13 cellular contexts compared by ENCODE assay signal in the genomic region with DNA sequence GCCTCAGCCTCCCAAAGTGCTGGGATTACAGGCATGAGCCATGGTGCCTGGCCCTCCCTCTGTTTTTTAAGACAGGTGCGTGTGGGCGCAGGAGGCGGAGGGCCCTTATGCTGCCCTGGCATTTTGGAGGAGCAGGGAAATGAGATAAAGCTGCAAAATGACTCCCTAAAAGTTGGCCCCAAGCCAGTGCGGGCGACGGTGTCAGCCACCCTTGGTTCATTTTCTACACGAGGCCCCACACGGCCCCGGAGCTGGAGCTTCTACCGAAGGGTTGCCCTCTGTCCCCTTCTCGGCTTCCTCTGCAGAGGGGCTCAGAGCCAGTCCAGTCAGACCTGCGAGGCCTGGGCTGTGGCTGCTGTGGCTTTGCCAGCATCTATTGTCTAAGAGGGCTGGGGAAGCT.
DNase-seq lines count a peak whose midpoint lies in the region; ATAC-seq and TF ChIP-seq lines count a peak whose summit lies in the region.
"Had no signal": no experiment of that assay in that cellular context is flagged by ENCODE, and none has a peak within 500 bp of the region (broad histone marks: within the 10 kb centered on the region; RNA-seq: fewer than 3 reads in every experiment).

No MANE protein-coding gene starts in this region.

- H3K27ac ChIP-seq in right atrium auricular region (no peak overlapping the region), SK-N-MC (no peak overlapping the region), parathyroid adenoma (peak overlapping the region; percentile 88)

- H2AFZ ChIP-seq in parathyroid adenoma = peak overlapping the region; percentile 31
- H2AFZ ChIP-seq: GM23338 had no signal

- TF ChIP-seq CTCF in right atrium auricular region (IDR thresholded peaks at IDR 0.05) = no peak
- TF ChIP-seq CTCF in parathyroid adenoma (IDR thresholded peaks at IDR 0.05) = no peak

- no peak for ATAC-seq in GM21381 (IDR thresholded peaks at IDR 0.05; ENCODE audit: unreplicated experiment)
- ATAC-seq: GM23338 had no signal

- H3K9me3 ChIP-seq in right atrium auricular region (no peaks in the 10 kb centered on the region), SK-N-MC (ENCODE audit: low read depth, low read length) (no peaks in the 10 kb centered on the region), parathyroid adenoma (ENCODE audit: control insufficient read depth, low read length) (no peaks in the 10 kb centered on the region)
- H3K9me3 ChIP-seq: BE2C, Caco-2 had no signal

- H3K36me3 ChIP-seq in right atrium auricular region (no peaks in the 10 kb centered on the region), SK-N-MC (ENCODE audit: insufficient read depth, low read length) (no peaks in the 10 kb centered on the region), parathyroid adenoma (ENCODE audit: control insufficient read depth, insufficient read depth, low read length) (no peaks in the 10 kb centered on the region)
- H3K36me3 ChIP-seq: BE2C had no signal

- intact Hi-C loops in cardiac septum (cut with DNase I) = loop anchor here (5.0 to 10.0 kb wide), 2 partner anchors 164 to 606 kb away; no protein-coding TSS in a partner anchor

- H3K9ac ChIP-seq in SK-N-MC (ENCODE audit: insufficient read length) = no peak overlapping the region
- H3K9ac ChIP-seq in parathyroid adenoma = no peak overlapping the region

- DNase-seq in cardiac septum (ENCODE audit: low spot score) (peak; percentile 60), right atrium auricular region (ENCODE audit: low spot score) (no peak), SK-N-MC (ENCODE audit: low read depth, low spot score) (no peak)
- DNase-seq in activated T-cell treated with anti-CD3 and anti-CD28 coated beads, Interleukin-2, amount 50 U/mL, for 48 hours = no peak
- DNase-seq: ACHN; BE2C; C1 segment of cervical spinal cord; Caco-2; CD4-positive, alpha-beta T cell; H7 had no signal

- no peaks in the 10 kb centered on the region for H3K79me2 ChIP-seq in parathyroid adenoma

- H3K4me3 ChIP-seq in right atrium auricular region (no peak overlapping the region), SK-N-MC (peak overlapping the region; percentile 19; the same call in 1 of the 2 replicates), parathyroid adenoma (ENCODE audit: low read depth, low read length) (no peak overlapping the region)
- H3K4me3 ChIP-seq: GM23338 had no signal

- no peaks in the 10 kb centered on the region for H3K27me3 ChIP-seq in right atrium auricular region
- H3K27me3 ChIP-seq in parathyroid adenoma (ENCODE audit: control insufficient read depth, insufficient read depth, low read length) = no peaks in the 10 kb centered on the region
- H3K27me3 ChIP-seq: BE2C had no signal

- peak overlapping the region; percentile 40 for H3K4me2 ChIP-seq in parathyroid adenoma (ENCODE audit: low read length)
- H3K4me2 ChIP-seq: GM23338 had no signal

- H3K4me1 ChIP-seq in right atrium auricular region = no peaks in the 10 kb centered on the region
- peaks cover 24% of the 10 kb centered on the region for H3K4me1 ChIP-seq in parathyroid adenoma
- H3K4me1 ChIP-seq: BE2C, Caco-2 had no signal
